Comparison of ENCODE assay signal across 1 cellular context in the genomic region with DNA sequence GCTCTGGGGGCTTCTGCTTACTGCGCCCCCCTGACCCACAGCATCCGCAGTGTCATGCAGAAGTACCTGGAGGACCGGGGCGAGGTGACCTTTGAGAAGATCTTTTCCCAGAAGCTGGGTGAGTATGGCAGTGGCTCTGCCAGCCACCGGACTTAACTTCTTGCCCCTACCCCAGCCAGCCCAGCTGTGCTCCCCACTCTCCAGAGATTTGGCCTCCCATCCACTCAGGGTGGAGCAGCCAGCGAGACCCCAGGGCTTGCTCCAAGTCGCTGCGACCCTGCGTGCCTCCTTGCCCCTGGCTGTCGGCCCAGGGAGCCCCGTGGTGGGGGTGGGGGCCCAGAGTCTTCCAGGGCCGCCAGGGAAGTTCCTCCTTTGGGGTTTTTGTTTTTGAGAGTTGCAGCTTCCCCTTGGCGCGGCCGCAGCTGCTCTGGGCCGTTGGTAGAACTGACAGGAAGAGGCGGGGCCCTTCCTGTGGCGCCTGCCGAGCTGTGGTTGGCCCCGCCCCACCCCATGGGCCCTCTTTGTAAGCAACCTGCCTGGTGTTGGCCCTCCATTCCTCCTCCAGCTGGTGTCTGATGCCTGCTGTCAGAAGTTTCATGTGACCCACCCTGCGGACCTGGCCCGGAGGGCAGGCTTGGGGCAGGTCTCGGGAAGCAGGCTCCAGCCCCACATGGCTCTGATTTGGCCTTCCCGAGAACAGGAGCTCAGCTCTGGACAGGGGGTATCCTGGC.
TF ChIP-seq lines count a peak whose summit lies in the region.

No MANE protein-coding gene starts in this region.

TF ChIP-seq in K562, 482 proteins besides CTCF, POLR2A, EP300 and RAD21 (continued from another document):
- no peak for TF ChIP-seq ZNF318 (IDR thresholded peaks at IDR 0.05; ENCODE audit: borderline replicate concordance in 1 of 2, low read depth in 1 of 2)
- peak; percentile 32; the same call in 1 of the 2 replicates for TF ChIP-seq JUND (IDR thresholded peaks at IDR 0.05; ENCODE audit: borderline replicate concordance, low read depth, low read length)
- no peak; the same call in 2 of the 3 replicates for TF ChIP-seq JUND (tag; IDR thresholded peaks at IDR 0.05; ENCODE audit: borderline replicate concordance, low read depth, low read length)
- TF ChIP-seq POLR2G (IDR thresholded peaks at IDR 0.05; ENCODE audit: low read depth, low read length): peak; percentile 83
- TF ChIP-seq ZNF197 (CRISPR knock-in tag; IDR thresholded peaks at IDR 0.05; ENCODE audit: low read depth): peak; percentile 88; the same call in 1 of the 2 replicates
- peak; percentile 37; the same call in 1 of the 2 replicates for TF ChIP-seq NFRKB (IDR thresholded peaks at IDR 0.05; ENCODE audit: low read depth)
- TF ChIP-seq ESRRA (IDR thresholded peaks at IDR 0.05; ENCODE audit: borderline replicate concordance, low read depth): peak; percentile 63
- TF ChIP-seq ERF (CRISPR knock-in tag; IDR thresholded peaks at IDR 0.05): peak; percentile 73
- 0 out of 2 replicates have a peak, but pooled peaks have one; percentile 2 for TF ChIP-seq TCF3 (CRISPR knock-in tag; IDR thresholded peaks at IDR 0.05)
- 0 out of 2 replicates have a peak, but pooled peaks have one; percentile 5 for TF ChIP-seq NFIC (IDR thresholded peaks at IDR 0.05)
- no peak for TF ChIP-seq U2AF2 (optimal IDR thresholded peaks at IDR 0.05; ENCODE audit: low read depth, low read length)
- TF ChIP-seq SETDB1 (IDR thresholded peaks at IDR 0.05; ENCODE audit: low read length): no peak
- no peak for TF ChIP-seq CBX2 (IDR thresholded peaks at IDR 0.05; ENCODE audit: insufficient read depth, low read length, poor library complexity, severe bottlenecking)
- peak; percentile 34 to 47; a peak in 2 of 4 replicates for TF ChIP-seq FOXK2 (conservative IDR thresholded peaks at IDR 0.05 in 1 of 2, IDR thresholded peaks at IDR 0.05 in 1 of 2; ENCODE audit: low read depth in 2 of 2)
- 0 out of 2 replicates have a peak, but pooled peaks have one; percentile 25 for TF ChIP-seq ZNF12 (CRISPR knock-in tag; IDR thresholded peaks at IDR 0.05)
- no peak for TF ChIP-seq PHTF2 (CRISPR knock-in tag; IDR thresholded peaks at IDR 0.05)
- TF ChIP-seq PTTG1 (tag; IDR thresholded peaks at IDR 0.05; ENCODE audit: low read depth): peak; percentile 71; the same call in 1 of the 2 replicates
- TF ChIP-seq TBL1XR1 (IDR thresholded peaks at IDR 0.05; ENCODE audit: low read length in 2 of 2): peak in 1 of 2 experiments; percentile 47; a peak in 1 of 4 replicates
- TF ChIP-seq ZNF3 (CRISPR knock-in tag; IDR thresholded peaks at IDR 0.05): no peak
- peak; percentile 31; the same call in 1 of the 2 replicates for TF ChIP-seq ETV1 (tag; conservative IDR thresholded peaks at IDR 0.05; ENCODE audit: low read depth)
- TF ChIP-seq MED1 (CRISPR knock-in tag; IDR thresholded peaks at IDR 0.05; ENCODE audit: borderline replicate concordance): no peak
- TF ChIP-seq BRF1 (IDR thresholded peaks at IDR 0.05; ENCODE audit: borderline replicate concordance, extremely low read depth, insufficient read length): no peak
- TF ChIP-seq ZNF253 (CRISPR knock-in tag; conservative IDR thresholded peaks at IDR 0.05): no peak
- TF ChIP-seq PHB2 (IDR thresholded peaks at IDR 0.05; ENCODE audit: low read depth): no peak
- no peak for TF ChIP-seq RBM22 (IDR thresholded peaks at IDR 0.05; ENCODE audit: low read depth, low read length, poor library complexity, severe bottlenecking)
- no peak for TF ChIP-seq ZNF785 (CRISPR knock-in tag; IDR thresholded peaks at IDR 0.05)
- no peak for TF ChIP-seq KAT2B (IDR thresholded peaks at IDR 0.05; ENCODE audit: low read depth, low read length)
- no peak for TF ChIP-seq ADNP (tag; IDR thresholded peaks at IDR 0.05)
- peak; percentile 25 for TF ChIP-seq SMAD1 (IDR thresholded peaks at IDR 0.05; ENCODE audit: low read depth, low read length, partially characterized antibody)
- TF ChIP-seq ASH1L (IDR thresholded peaks at IDR 0.05; ENCODE audit: borderline replicate concordance, low read depth, partially characterized antibody): no peak
- TF ChIP-seq NBN (IDR thresholded peaks at IDR 0.05; ENCODE audit: low read depth): 0 out of 2 replicates have a peak, but pooled peaks have one; percentile 47
- TF ChIP-seq, protein P1, sequence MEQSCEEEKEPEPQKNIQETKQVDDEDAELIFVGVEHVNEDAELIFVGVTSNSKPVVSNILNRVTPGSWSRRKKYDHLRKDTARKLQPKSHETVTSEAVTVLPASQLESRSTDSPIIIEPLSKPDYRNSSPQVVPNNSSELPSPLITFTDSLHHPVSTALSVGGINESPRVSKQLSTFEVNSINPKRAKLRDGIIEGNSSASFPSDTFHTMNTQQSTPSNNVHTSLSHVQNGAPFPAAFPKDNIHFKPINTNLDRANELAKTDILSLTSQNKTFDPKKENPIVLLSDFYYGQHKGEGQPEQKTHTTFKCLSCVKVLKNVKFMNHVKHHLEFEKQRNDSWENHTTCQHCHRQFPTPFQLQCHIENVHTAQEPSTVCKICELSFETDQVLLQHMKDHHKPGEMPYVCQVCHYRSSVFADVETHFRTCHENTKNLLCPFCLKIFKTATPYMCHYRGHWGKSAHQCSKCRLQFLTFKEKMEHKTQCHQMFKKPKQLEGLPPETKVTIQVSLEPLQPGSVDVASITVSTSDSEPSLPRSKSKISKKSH (CRISPR knock-in tag; IDR thresholded peaks at IDR 0.05): no peak
- no peak for TF ChIP-seq KLF13 (tag; IDR thresholded peaks at IDR 0.05; ENCODE audit: borderline replicate concordance, low read depth)
- no peak for TF ChIP-seq CCAR2 (IDR thresholded peaks at IDR 0.05; ENCODE audit: low read depth, low read length)
- no peak for TF ChIP-seq HNRNPH1 (optimal IDR thresholded peaks at IDR 0.05; ENCODE audit: low read depth, low read length)
- TF ChIP-seq NONO (IDR thresholded peaks at IDR 0.05; ENCODE audit: low read depth in 2 of 2, low read length in 1 of 2): no peak
- TF ChIP-seq ZNF444 (CRISPR knock-in tag; IDR thresholded peaks at IDR 0.05): peak; percentile 51; the same call in 1 of the 2 replicates
- TF ChIP-seq BHLHE40 (IDR thresholded peaks at IDR 0.05; ENCODE audit: low read length): 0 out of 2 replicates have a peak, but pooled peaks have one; percentile 8
- no peak for TF ChIP-seq MAFK (IDR thresholded peaks at IDR 0.05; ENCODE audit: low read length)
- no peak for TF ChIP-seq POU5F1 (IDR thresholded peaks at IDR 0.05; ENCODE audit: borderline replicate concordance, low read depth, low read length, partially characterized antibody)
- TF ChIP-seq ELK3 (CRISPR knock-in tag; IDR thresholded peaks at IDR 0.05): no peak
- TF ChIP-seq MXD1 (CRISPR knock-in tag; IDR thresholded peaks at IDR 0.05; ENCODE audit: borderline replicate concordance, poor library complexity, severe bottlenecking): no peak
- no peak for TF ChIP-seq ARNT (IDR thresholded peaks at IDR 0.05)
- no peak for TF ChIP-seq ATF2 (CRISPR knock-in tag; IDR thresholded peaks at IDR 0.05)
- no peak for TF ChIP-seq GABPB2 (CRISPR knock-in tag; conservative IDR thresholded peaks at IDR 0.05)
- 0 out of 2 replicates have a peak, but pooled peaks have one; percentile 8 for TF ChIP-seq SIN3B (IDR thresholded peaks at IDR 0.05; ENCODE audit: low read depth)
- peak; percentile 11; the same call in 1 of the 2 replicates for TF ChIP-seq ZNF263 (CRISPR knock-in tag; IDR thresholded peaks at IDR 0.05; ENCODE audit: borderline replicate concordance)
- no peak for TF ChIP-seq NFYB (IDR thresholded peaks at IDR 0.05; ENCODE audit: extremely low read depth, insufficient read length)
- TF ChIP-seq CREB1 (IDR thresholded peaks at IDR 0.05): no peak
- TF ChIP-seq CREB1 (CRISPR knock-in tag; IDR thresholded peaks at IDR 0.05): no peak; the same call in 1 of the 2 replicates
- TF ChIP-seq MYC (IDR thresholded peaks at IDR 0.05; ENCODE audit: low read depth, low read length): peak; percentile 55
- TF ChIP-seq MYC (CRISPR knock-in tag; IDR thresholded peaks at IDR 0.05; ENCODE audit: borderline replicate concordance, low read depth): peak; percentile 75; the same call in 1 of the 2 replicates
- TF ChIP-seq ZNF583 (CRISPR knock-in tag; IDR thresholded peaks at IDR 0.05): peak; percentile 90
- TF ChIP-seq DPF2 (IDR thresholded peaks at IDR 0.05): peak; percentile 54
- TF ChIP-seq CTBP1 (IDR thresholded peaks at IDR 0.05; ENCODE audit: borderline replicate concordance): peak; percentile 67; the same call in 1 of the 2 replicates
